Comparison of ENCODE assay signal across 14 cellular contexts in genomic region chr11:126340960-126341709, GRCh38. TPM values are rescaled to one million over a fixed set of nuclear protein-coding genes. Genes with fewer than 3 reads are reported as not detected.
DNase-seq lines count a peak whose midpoint lies in the region; ATAC-seq and TF ChIP-seq lines count a peak whose summit lies in the region.
"Had no signal": no experiment of that assay in that cellular context is flagged by ENCODE, and none has a peak within 500 bp of the region (broad histone marks: within the 10 kb centered on the region; RNA-seq: fewer than 3 reads in every experiment).

No MANE protein-coding gene starts in this region.

- peaks cover 31% of the 10 kb centered on the region for H3K4me1 Mint-ChIP-seq in T-helper 2 cell treated with Interferon-gamma antibody and Interleukin-4, amounts not matched to agents 5 μg/mL and 100 μg/mL, for 36 hours (ENCODE audit: low read depth)
- peaks cover 21% of the 10 kb centered on the region for H3K4me1 Mint-ChIP-seq in activated naive CD8-positive, alpha-beta T cell treated with anti-CD3 and anti-CD28 coated beads, Interleukin-2, amount 50 U/mL, for 24 hours
- peaks cover 96% of the 10 kb centered on the region for H3K4me1 Mint-ChIP-seq in nephron progenitor cell

- peak; percentile 69 for ATAC-seq in HG02870 (IDR thresholded peaks at IDR 0.05; ENCODE audit: unreplicated experiment)
- ATAC-seq in activated naive CD8-positive, alpha-beta T cell treated with anti-CD3 and anti-CD28 coated beads, Interleukin-2, amount 50 U/mL, for 24 hours: no peak

- peaks cover 0 to 66% (median 16%) of the 10 kb centered on the region in 3 donors for H3K36me3 ChIP-seq in tibial artery
- H3K36me3 ChIP-seq: colonic mucosa had no signal

- H3K27me3 Mint-ChIP-seq in T-helper 2 cell treated with Interferon-gamma antibody and Interleukin-4, amounts not matched to agents 5 μg/mL and 100 μg/mL, for 36 hours (ENCODE audit: low read depth): no peaks in the 10 kb centered on the region
- no peaks in the 10 kb centered on the region for H3K27me3 Mint-ChIP-seq in activated naive CD8-positive, alpha-beta T cell treated with anti-CD3 and anti-CD28 coated beads, Interleukin-2, amount 50 U/mL, for 24 hours
- H3K27me3 Mint-ChIP-seq in nephron progenitor cell (ENCODE audit: low read depth, poor library complexity): peaks cover under 1% of the 10 kb centered on the region
- H3K27me3 Mint-ChIP-seq: naive B cell had no signal

- DNase-seq in T-helper 2 cell treated with Interferon-gamma antibody and Interleukin-4, amounts not matched to agents 5 μg/mL and 100 μg/mL, for 36 hours (ENCODE audit: low spot score): no peak
- no peak for DNase-seq in T-helper 2 cell
- DNase-seq in activated naive CD8-positive, alpha-beta T cell treated with anti-CD3 and anti-CD28 coated beads, Interleukin-2, amount 50 U/mL, for 24 hours: no peak
- no peak for DNase-seq in nephron progenitor cell
- DNase-seq in HCEC 1CT: no peak
- no peak for DNase-seq in dorsolateral prefrontal cortex
- no peak for DNase-seq in tibial artery
- DNase-seq: activated CD4-positive, alpha-beta T cell treated with anti-CD3 and anti-CD28 coated beads for 1 hour; colonic mucosa; naive B cell; NCI-H1105; NCI-H69 had no signal

- no peaks in the 10 kb centered on the region for H3K9me3 ChIP-seq in tibial artery
- H3K9me3 ChIP-seq: colonic mucosa, tibial nerve had no signal

- no peaks in the 10 kb centered on the region for H3K9me3 Mint-ChIP-seq in T-helper 2 cell treated with Interferon-gamma antibody and Interleukin-4, amounts not matched to agents 5 μg/mL and 100 μg/mL, for 36 hours
- H3K9me3 Mint-ChIP-seq in activated naive CD8-positive, alpha-beta T cell treated with anti-CD3 and anti-CD28 coated beads, Interleukin-2, amount 50 U/mL, for 24 hours: no peaks in the 10 kb centered on the region
- no peaks in the 10 kb centered on the region for H3K9me3 Mint-ChIP-seq in nephron progenitor cell
- H3K9me3 Mint-ChIP-seq: naive B cell had no signal

- H3K4me3 Mint-ChIP-seq in T-helper 2 cell treated with Interferon-gamma antibody and Interleukin-4, amounts not matched to agents 5 μg/mL and 100 μg/mL, for 36 hours: no peak overlapping the region
- H3K4me3 Mint-ChIP-seq in activated naive CD8-positive, alpha-beta T cell treated with anti-CD3 and anti-CD28 coated beads, Interleukin-2, amount 50 U/mL, for 24 hours: no peak overlapping the region
- H3K4me3 Mint-ChIP-seq in nephron progenitor cell: peak overlapping the region; percentile 66
- H3K4me3 Mint-ChIP-seq: naive B cell had no signal

- H3K27ac ChIP-seq in dorsolateral prefrontal cortex (no peak overlapping the region), tibial artery (no peak overlapping the region)
- H3K27ac ChIP-seq: colonic mucosa had no signal

- intact Hi-C loops in dorsolateral prefrontal cortex (cut with DNase I) (no loop called here), tibial artery (cut with DNase I; ENCODE audit: low total_unique reads) (no loop called here)

- peaks cover 35% of the 10 kb centered on the region for H3K36me3 Mint-ChIP-seq in T-helper 2 cell treated with Interferon-gamma antibody and Interleukin-4, amounts not matched to agents 5 μg/mL and 100 μg/mL, for 36 hours (ENCODE audit: low read depth)
- H3K36me3 Mint-ChIP-seq in activated naive CD8-positive, alpha-beta T cell treated with anti-CD3 and anti-CD28 coated beads, Interleukin-2, amount 50 U/mL, for 24 hours (ENCODE audit: low read depth): peaks cover 15% of the 10 kb centered on the region
- H3K36me3 Mint-ChIP-seq in nephron progenitor cell (ENCODE audit: low read depth): peaks cover 42% of the 10 kb centered on the region

- H3K4me1 ChIP-seq in tibial artery: peaks cover 0 to 8% (median under 1%) of the 10 kb centered on the region in 4 donors
- H3K4me1 ChIP-seq: colonic mucosa had no signal

- H3K27me3 ChIP-seq in dorsolateral prefrontal cortex: no peaks in the 10 kb centered on the region
- H3K27me3 ChIP-seq in tibial artery: no peaks in the 10 kb centered on the region
- H3K27me3 ChIP-seq: colonic mucosa, tibial nerve had no signal

- H3K27ac Mint-ChIP-seq in T-helper 2 cell treated with Interferon-gamma antibody and Interleukin-4, amounts not matched to agents 5 μg/mL and 100 μg/mL, for 36 hours: peak overlapping the region; percentile 17
- H3K27ac Mint-ChIP-seq in activated naive CD8-positive, alpha-beta T cell treated with anti-CD3 and anti-CD28 coated beads, Interleukin-2, amount 50 U/mL, for 24 hours: peak overlapping the region; percentile 54
- H3K27ac Mint-ChIP-seq in nephron progenitor cell: peak overlapping the region; percentile 99

- TF ChIP-seq CTCF in nephron progenitor cell (IDR thresholded peaks at IDR 0.05) (no peak), dorsolateral prefrontal cortex (IDR thresholded peaks at IDR 0.05 in 54 of 56, conservative IDR thresholded peaks at IDR 0.05 in 2 of 56; ENCODE audit: low read depth in 1 of 56, partially characterized antibody in 56 of 56) (no peak), tibial artery (IDR thresholded peaks at IDR 0.05) (no peak)

- H3K4me3 ChIP-seq in dorsolateral prefrontal cortex: no peak overlapping the region
- no peak overlapping the region for H3K4me3 ChIP-seq in tibial artery
- H3K4me3 ChIP-seq: colonic mucosa, tibial nerve had no signal

RNA-seq across cellular contexts. Expression of gene ST3GAL4, which starts 14.4 kb away (rescaled TPM):
- total RNA-seq in dorsolateral prefrontal cortex: 10 to 100 TPM; 19.8 to 70.4 (median 32.7) TPM

RNA-seq across cellular contexts. Expression of gene DCPS, which starts 37.3 kb away (rescaled TPM):
- 10 to 100 TPM in 85 of 120 experiments, 1 to 10 TPM in 35; 5.5 to 17.5 (median 10.9) TPM for total RNA-seq in dorsolateral prefrontal cortex

RNA-seq across cellular contexts. Expression of gene TIRAP, which starts 58.2 kb away (rescaled TPM):
- total RNA-seq in dorsolateral prefrontal cortex: 10 to 100 TPM in 11 of 120 experiments, 1 to 10 TPM in 109; 2.4 to 13.6 (median 7.4) TPM

Comparison
In these comparisons a context has a peak if more than half of its experiments do, and no peak if none do; other contexts are left out.
1. H3K27ac Mint-ChIP-seq: peak in every context shown above with its lines; median percentile 99 in nephron progenitor cell; 54 in activated naive CD8-positive, alpha-beta T cell treated with anti-CD3 and anti-CD28 coated beads, Interleukin-2, amount 50 U/mL, for 24 hours; 17 in T-helper 2 cell treated with Interferon-gamma antibody and Interleukin-4, amounts not matched to agents 5 μg/mL and 100 μg/mL, for 36 hours.